ENCODE assay signal across 9 cellular contexts in the genomic region with DNA sequence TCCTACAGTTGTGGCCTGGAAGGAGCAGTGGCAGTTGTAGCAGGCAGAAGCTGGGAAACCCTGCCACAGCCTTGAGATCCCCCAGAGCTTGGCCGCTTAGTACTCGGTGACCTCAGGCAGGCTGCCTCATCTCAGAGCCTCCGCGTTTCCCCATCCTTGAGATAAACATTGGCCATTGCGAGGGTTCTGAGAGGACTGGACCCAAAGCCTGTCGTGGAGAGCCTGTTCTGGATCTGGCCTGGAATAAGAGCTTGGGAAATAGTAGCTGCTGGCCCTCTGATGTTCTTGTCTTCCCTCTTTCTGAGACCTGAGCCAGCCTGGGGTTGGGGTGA. TPM values are rescaled to one million over a fixed set of nuclear protein-coding genes. Genes with fewer than 3 reads are reported as not detected.
DNase-seq lines count a peak whose midpoint lies in the region; ATAC-seq and TF ChIP-seq lines count a peak whose summit lies in the region.
"Had no signal": no experiment of that assay in that cellular context is flagged by ENCODE, and none has a peak within 500 bp of the region (broad histone marks: within the 10 kb centered on the region; RNA-seq: fewer than 3 reads in every experiment).

No MANE protein-coding gene starts in this region.

- no peak overlapping the region for H2BK20ac ChIP-seq in H9 (ENCODE audit: low read depth, low read length, poor library complexity, severe bottlenecking)

- no peaks in the 10 kb centered on the region for H4K20me1 ChIP-seq in H9 (ENCODE audit: control insufficient read depth, insufficient read depth, insufficient read length)

- H3K27ac ChIP-seq in H9 (ENCODE audit: insufficient read length, low read depth, low read length) (no peak overlapping the region), heart right ventricle (peak overlapping the region in 9 of 10 donors; percentile 75 to 91 (median 86))

- peaks cover 18% of the 10 kb centered on the region in 2 experiments for H3K4me1 Mint-ChIP-seq in H9
- peaks cover 29% of the 10 kb centered on the region for H3K4me1 Mint-ChIP-seq in activated CD8-positive, alpha-beta T cell treated with anti-CD3 and anti-CD28 coated beads for 36 hours (ENCODE audit: low read depth)

- no peak overlapping the region for H2BK15ac ChIP-seq in H9 (ENCODE audit: low read depth, low read length)

- peaks cover 8 to 20% (median 16%) of the 10 kb centered on the region in 3 experiments; a peak in 6 of 7 replicates for H3K36me3 Mint-ChIP-seq in H9 (ENCODE audit: insufficient read depth in 1 of 3, low read depth in 3 of 3)
- peaks cover 7% of the 10 kb centered on the region for H3K36me3 Mint-ChIP-seq in activated CD8-positive, alpha-beta T cell treated with anti-CD3 and anti-CD28 coated beads for 36 hours (ENCODE audit: low read depth)

- no peak overlapping the region for H4K91ac ChIP-seq in H9 (ENCODE audit: insufficient read length, low read depth, low read length)

- no peak overlapping the region for H2AFZ ChIP-seq in H9 (ENCODE audit: low read length)

- H3K27ac Mint-ChIP-seq in H9, result no peak overlapping the region
- no peak overlapping the region for H3K27ac Mint-ChIP-seq in activated CD8-positive, alpha-beta T cell treated with anti-CD3 and anti-CD28 coated beads for 36 hours

- no peak overlapping the region for H2AK5ac ChIP-seq in H9 (ENCODE audit: insufficient read length, low read length)

- no peak overlapping the region for H2BK12ac ChIP-seq in H9 (ENCODE audit: insufficient read length, low read depth, low read length)

- no peak overlapping the region for H3K56ac ChIP-seq in H9 (ENCODE audit: insufficient read length, low read depth, low read length)

- CTCF ChIA-PET in activated CD8-positive, alpha-beta T cell treated with anti-CD3 and anti-CD28 coated beads for 36 hours (lab: Charles Lee), result interaction anchor here (0.9 to 1.2 kb wide), 2 partner anchors 10 to 17 kb away, joined by 3 read pairs; partner anchors contain the start of gene SH3GLB2

- no peak for ATAC-seq in activated CD8-positive, alpha-beta T cell treated with anti-CD3 and anti-CD28 coated beads for 36 hours
- ATAC-seq in heart right ventricle, result peak in 2 of 8 donors; percentile 3 to 13
- ATAC-seq in HG03520 (IDR thresholded peaks at IDR 0.05; ENCODE audit: unreplicated experiment), result no peak

- no peaks in the 10 kb centered on the region for H3K9me3 Mint-ChIP-seq in H9
- no peaks in the 10 kb centered on the region for H3K9me3 Mint-ChIP-seq in activated CD8-positive, alpha-beta T cell treated with anti-CD3 and anti-CD28 coated beads for 36 hours

- H3K27me3 ChIP-seq in H9 (ENCODE audit: insufficient read depth, low read length) (no peaks in the 10 kb centered on the region), heart right ventricle (no peaks in the 10 kb centered on the region), skeletal muscle satellite cell (ENCODE audit: control insufficient read depth, insufficient read depth, low read length) (no peaks in the 10 kb centered on the region)

- peak overlapping the region in 9 of 10 donors; percentile 8 to 99 (median 94) for H3K4me3 ChIP-seq in heart right ventricle
- peak overlapping the region; percentile 98 for H3K4me3 ChIP-seq in skeletal muscle satellite cell (ENCODE audit: low read length)

- TF ChIP-seq CTCF in H9 (conservative IDR thresholded peaks at IDR 0.05) (no peak), heart right ventricle (IDR thresholded peaks at IDR 0.05) (no peak)
- no peak for TF ChIP-seq CTCF in activated CD8-positive, alpha-beta T cell treated with anti-CD3 and anti-CD28 coated beads for 36 hours (IDR thresholded peaks at IDR 0.05)

- H3K4me2 ChIP-seq in H9 (ENCODE audit: insufficient read depth, insufficient read length, low read length), result peak overlapping the region; percentile 91
- H3K4me2 ChIP-seq in skeletal muscle satellite cell (ENCODE audit: low read length), result peak overlapping the region; percentile 96

- no peaks in the 10 kb centered on the region for H3K4me1 ChIP-seq in H9 (ENCODE audit: insufficient read depth, low read length)
- peaks cover 8 to 34% (median 23%) of the 10 kb centered on the region in 9 donors for H3K4me1 ChIP-seq in heart right ventricle
- H3K4me1 ChIP-seq in skeletal muscle satellite cell (ENCODE audit: control insufficient read depth, insufficient read depth, low read length), result peaks cover 18% of the 10 kb centered on the region

- intact Hi-C loops in activated CD8-positive, alpha-beta T cell treated with anti-CD3 and anti-CD28 coated beads for 36 hours (cut with micrococcal nuclease), result no loop called here
- intact Hi-C loops in heart right ventricle (cut with DNase I), result loop anchor here in 1 of 10 donors (2.0 kb wide), 1 partner anchor 43 kb away; the partner anchor contains the start of gene DOLPP1

- peak overlapping the region; percentile 97 to 99 for H3K4me3 Mint-ChIP-seq in H9
- H3K4me3 Mint-ChIP-seq in activated CD8-positive, alpha-beta T cell treated with anti-CD3 and anti-CD28 coated beads for 36 hours, result peak overlapping the region; percentile 86

- H3K4ac ChIP-seq in H9 (ENCODE audit: low read depth, low read length), result no peak overlapping the region

- H4K8ac ChIP-seq in H9 (replicated peaks; ENCODE audit: insufficient read length, low read depth, low read length), result no peak overlapping the region

- peaks cover 0 to 29% (median 19%) of the 10 kb centered on the region in 9 donors for H3K36me3 ChIP-seq in heart right ventricle
- H3K36me3 ChIP-seq in skeletal muscle satellite cell (ENCODE audit: insufficient read depth, low read length), result peaks cover 23% of the 10 kb centered on the region

- POLR2A ChIA-PET in activated CD8-positive, alpha-beta T cell treated with anti-CD3 and anti-CD28 coated beads for 36 hours (lab: Charles Lee), result interaction anchor here (0.9 kb wide), 1 partner anchor 48 kb away, joined by 3 read pairs; no protein-coding TSS in a partner anchor

- peaks cover 3% of the 10 kb centered on the region; the same call in 1 of the 2 replicates for H3K79me2 ChIP-seq in H9 (ENCODE audit: insufficient read depth, low read length)

- H3K27me3 Mint-ChIP-seq in H9 (ENCODE audit: low read depth), result no peaks in the 10 kb centered on the region
- H3K27me3 Mint-ChIP-seq in activated CD8-positive, alpha-beta T cell treated with anti-CD3 and anti-CD28 coated beads for 36 hours, result no peaks in the 10 kb centered on the region

- H3K23ac ChIP-seq in H9 (ENCODE audit: insufficient read length, low read depth, low read length), result no peak overlapping the region

- no peak overlapping the region for H2BK5ac ChIP-seq in H9 (ENCODE audit: insufficient read length, low read length)

- DNase-seq in H9 (no peak), heart right ventricle (no peak), cerebellar nuclear complex (lab: John Stamatoyannopoulos, UW) (no peak), cerebellum (ENCODE audit: low spot score) (no peak), dermis blood vessel endothelial cell (no peak)
- DNase-seq in activated CD8-positive, alpha-beta T cell treated with anti-CD3 and anti-CD28 coated beads for 36 hours, result no peak
- DNase-seq: KG1 had no signal

- no CpG with 5 or more reads among the region's 6 CpGs for WGBS in H9 (ENCODE audit: extremely low coverage, insufficient read length, low lambda C conversion rate)
- WGBS in heart right ventricle, 2 donors, result 15 to 21% methylated on average over 6 of the region's 6 CpGs

- peaks cover 7% of the 10 kb centered on the region for H3K23me2 ChIP-seq in H9 (ENCODE audit: insufficient read length, low read depth, low read length, poor library complexity, severe bottlenecking)

- H3K9me3 ChIP-seq in H9 (ENCODE audit: control insufficient read depth, low read depth, low read length) (no peaks in the 10 kb centered on the region), heart right ventricle (no peaks in the 10 kb centered on the region), skeletal muscle satellite cell (replicated peaks; ENCODE audit: low read length) (no peaks in the 10 kb centered on the region)

- H3K9ac ChIP-seq in H9 (ENCODE audit: extremely low read depth, insufficient read length, low read length) (peak overlapping the region; percentile 4), skeletal muscle satellite cell (ENCODE audit: low read depth, low read length) (peak overlapping the region; percentile 87)

- H3K79me1 ChIP-seq in H9 (ENCODE audit: insufficient read depth, low read depth, low read length, poor library complexity, severe bottlenecking), result no peaks in the 10 kb centered on the region

- H4K5ac ChIP-seq in H9 (ENCODE audit: insufficient read length, low read depth, low read length), result no peak overlapping the region

- no peak overlapping the region for H2BK120ac ChIP-seq in H9 (ENCODE audit: low read depth, low read length, poor library complexity, severe bottlenecking)

- H3K14ac ChIP-seq in H9 (ENCODE audit: insufficient read depth, low read length), result no peak overlapping the region

- H3T11ph ChIP-seq in H9 (ENCODE audit: low read length), result no peak overlapping the region

- no peak overlapping the region for H3K18ac ChIP-seq in H9 (ENCODE audit: insufficient read length, low read depth, low read length)

RNA-seq across cellular contexts. Expression of gene MIGA2, which starts 1.3 kb away (rescaled TPM):
- total RNA-seq in H9 (2021) (37.8 and 38.8 TPM in 2 replicates), heart right ventricle (10 to 100 TPM; 30.4 to 46.0 (median 34.5) TPM), cerebellum (14.1 TPM), dermis blood vessel endothelial cell (34.4 and 39.5 TPM in 2 replicates)
- 10 to 100 TPM; 34.6 to 35.8 TPM for total RNA-seq in activated CD8-positive, alpha-beta T cell treated with anti-CD3 and anti-CD28 coated beads for 36 hours
- polyA plus RNA-seq in heart right ventricle, result 10 to 100 TPM; 39.6 to 44.4 TPM
- 15.7 and 16.2 TPM in 2 replicates for total RNA-seq in skeletal muscle satellite cell (2012; rRNA removed)

RNA-seq across cellular contexts. Expression of gene SH3GLB2, which starts 9.6 kb away (rescaled TPM):
- total RNA-seq in H9 (2021) (69.0 and 69.5 TPM in 2 replicates), heart right ventricle (10 to 100 TPM; 25.2 to 40.5 (median 31.5) TPM), cerebellum (36.7 TPM), dermis blood vessel endothelial cell (60.2 and 70.1 TPM in 2 replicates)
- total RNA-seq in activated CD8-positive, alpha-beta T cell treated with anti-CD3 and anti-CD28 coated beads for 36 hours, result 10 to 100 TPM; 49.3 to 50.8 TPM
- polyA plus RNA-seq in heart right ventricle, result 10 to 100 TPM; 34.1 to 51.3 TPM
- total RNA-seq in skeletal muscle satellite cell (2012; rRNA removed), result 24.6 and 27.7 TPM in 2 replicates

RNA-seq across cellular contexts. Expression of gene DOLPP1, which starts 43.2 kb away (rescaled TPM):
- 42.6 and 43.3 TPM in 2 replicates for total RNA-seq in H9 (2021)
- total RNA-seq in activated CD8-positive, alpha-beta T cell treated with anti-CD3 and anti-CD28 coated beads for 36 hours, result 10 to 100 TPM; 12.7 to 15.2 TPM
- total RNA-seq in heart right ventricle, result 1 to 10 TPM; 3.1 to 7.0 (median 5.0) TPM
- polyA plus RNA-seq in heart right ventricle, result 1 to 10 TPM; 3.8 to 8.1 TPM
- 8.6 and 10.5 TPM in 2 replicates for total RNA-seq in skeletal muscle satellite cell (2012; rRNA removed)
- 12.0 TPM for total RNA-seq in cerebellum
- total RNA-seq in dermis blood vessel endothelial cell, result 10.7 and 15.5 TPM in 2 replicates
